Comparison of ENCODE assay signal across 10 cellular contexts in genomic region chr6:139296927-139297326, GRCh38. TPM values are rescaled to one million over a fixed set of nuclear protein-coding genes. Genes with fewer than 3 reads are reported as not detected.
DNase-seq lines count a peak whose midpoint lies in the region; ATAC-seq and TF ChIP-seq lines count a peak whose summit lies in the region.
"Had no signal": no experiment of that assay in that cellular context is flagged by ENCODE, and none has a peak within 500 bp of the region (broad histone marks: within the 10 kb centered on the region; RNA-seq: fewer than 3 reads in every experiment).

No MANE protein-coding gene starts in this region.

- no peak overlapping the region for H3K4me3 Mint-ChIP-seq in activated CD8-positive, alpha-beta T cell treated with anti-CD3 and anti-CD28 coated beads for 36 hours
- no peak overlapping the region for H3K4me3 Mint-ChIP-seq in activated CD8-positive, alpha-beta T cell treated with anti-CD3 and anti-CD28 coated beads, Interleukin-2, amount 10 ng/mL, durations not matched to agents 7 days and 5 days
- H3K4me3 Mint-ChIP-seq in stimulated activated naive B cell treated with anti-CD40 and anti-IgM and Interleukin-4, amounts not matched to agents 10 μg/mL and 1 μg/mL and 100 μg/mL, for 72 hours, result no peak overlapping the region
- H3K4me3 Mint-ChIP-seq: activated naive CD4-positive, alpha-beta T cell treated with anti-CD3 and anti-CD28 coated beads for 36 hours had no signal

- intact Hi-C loops in activated CD8-positive, alpha-beta T cell treated with anti-CD3 and anti-CD28 coated beads for 36 hours (cut with micrococcal nuclease), result no loop called here

- H3K27ac Mint-ChIP-seq in activated CD8-positive, alpha-beta T cell treated with anti-CD3 and anti-CD28 coated beads for 36 hours, result peak overlapping the region; percentile 30
- H3K27ac Mint-ChIP-seq in activated CD8-positive, alpha-beta T cell treated with anti-CD3 and anti-CD28 coated beads, Interleukin-2, amount 10 ng/mL, durations not matched to agents 7 days and 5 days, result no peak overlapping the region
- peak overlapping the region; percentile 39 for H3K27ac Mint-ChIP-seq in stimulated activated naive B cell treated with anti-CD40 and anti-IgM and Interleukin-4, amounts not matched to agents 10 μg/mL and 1 μg/mL and 100 μg/mL, for 72 hours
- H3K27ac Mint-ChIP-seq: activated naive CD4-positive, alpha-beta T cell treated with anti-CD3 and anti-CD28 coated beads for 36 hours had no signal

- peaks cover 2% of the 10 kb centered on the region for H3K36me3 Mint-ChIP-seq in activated CD8-positive, alpha-beta T cell treated with anti-CD3 and anti-CD28 coated beads for 36 hours (ENCODE audit: low read depth)
- H3K36me3 Mint-ChIP-seq in activated CD8-positive, alpha-beta T cell treated with anti-CD3 and anti-CD28 coated beads, Interleukin-2, amount 10 ng/mL, durations not matched to agents 7 days and 5 days (ENCODE audit: low read depth), result no peaks in the 10 kb centered on the region
- H3K36me3 Mint-ChIP-seq in stimulated activated naive B cell treated with anti-CD40 and anti-IgM and Interleukin-4, amounts not matched to agents 10 μg/mL and 1 μg/mL and 100 μg/mL, for 72 hours, result peaks cover 0 to 4% of the 10 kb centered on the region in 2 donors

- no peak for TF ChIP-seq CTCF in activated CD8-positive, alpha-beta T cell treated with anti-CD3 and anti-CD28 coated beads for 36 hours (IDR thresholded peaks at IDR 0.05)
- TF ChIP-seq CTCF in fibroblast of mammary gland (conservative IDR thresholded peaks at IDR 0.05; ENCODE audit: control insufficient read depth, insufficient read depth, low read depth, low read length), result no peak

- CTCF ChIA-PET in activated CD8-positive, alpha-beta T cell treated with anti-CD3 and anti-CD28 coated beads for 36 hours (lab: Charles Lee), result no interaction called here
- CTCF ChIA-PET in activated CD8-positive, alpha-beta T cell treated with anti-CD3 and anti-CD28 coated beads, Interleukin-2, amount 10 ng/mL, durations not matched to agents 7 days and 5 days (lab: Charles Lee), result interaction anchor here (0.8 to 1.5 kb wide), 3 partner anchors 27 to 306 kb away, joined by 3 to 4 read pairs (median 3); no protein-coding TSS in a partner anchor

- POLR2A ChIA-PET in activated CD8-positive, alpha-beta T cell treated with anti-CD3 and anti-CD28 coated beads for 36 hours (lab: Charles Lee), result no interaction called here
- POLR2A ChIA-PET in activated CD8-positive, alpha-beta T cell treated with anti-CD3 and anti-CD28 coated beads, Interleukin-2, amount 10 ng/mL, durations not matched to agents 7 days and 5 days (lab: Charles Lee), result no interaction called here

- ATAC-seq in activated CD8-positive, alpha-beta T cell treated with anti-CD3 and anti-CD28 coated beads for 36 hours, result no peak
- no peak for ATAC-seq in activated CD8-positive, alpha-beta T cell treated with anti-CD3 and anti-CD28 coated beads, Interleukin-2, amount 10 ng/mL, durations not matched to agents 7 days and 5 days
- no peak for ATAC-seq in stimulated activated naive B cell treated with anti-CD40 and anti-IgM and Interleukin-4, amounts not matched to agents 10 μg/mL and 1 μg/mL and 100 μg/mL, for 72 hours (replicated peaks)
- ATAC-seq in HG03571 (IDR thresholded peaks at IDR 0.05; ENCODE audit: unreplicated experiment) (no peak), GM18909 (IDR thresholded peaks at IDR 0.05; ENCODE audit: poor library complexity, unreplicated experiment) (no peak)
- ATAC-seq: A549 had no signal

- H3K4me1 Mint-ChIP-seq in activated CD8-positive, alpha-beta T cell treated with anti-CD3 and anti-CD28 coated beads for 36 hours (ENCODE audit: low read depth), result peaks cover 39% of the 10 kb centered on the region
- H3K4me1 Mint-ChIP-seq in activated CD8-positive, alpha-beta T cell treated with anti-CD3 and anti-CD28 coated beads, Interleukin-2, amount 10 ng/mL, durations not matched to agents 7 days and 5 days (ENCODE audit: low read depth), result peaks cover 25% of the 10 kb centered on the region
- H3K4me1 Mint-ChIP-seq in stimulated activated naive B cell treated with anti-CD40 and anti-IgM and Interleukin-4, amounts not matched to agents 10 μg/mL and 1 μg/mL and 100 μg/mL, for 72 hours, result peaks cover 32 to 51% of the 10 kb centered on the region in 2 donors

- H3K9me3 Mint-ChIP-seq in activated CD8-positive, alpha-beta T cell treated with anti-CD3 and anti-CD28 coated beads for 36 hours, result no peaks in the 10 kb centered on the region
- peaks cover 7% of the 10 kb centered on the region for H3K9me3 Mint-ChIP-seq in activated CD8-positive, alpha-beta T cell treated with anti-CD3 and anti-CD28 coated beads, Interleukin-2, amount 10 ng/mL, durations not matched to agents 7 days and 5 days (ENCODE audit: insufficient read depth)
- no peaks in the 10 kb centered on the region for H3K9me3 Mint-ChIP-seq in stimulated activated naive B cell treated with anti-CD40 and anti-IgM and Interleukin-4, amounts not matched to agents 10 μg/mL and 1 μg/mL and 100 μg/mL, for 72 hours
- H3K9me3 Mint-ChIP-seq: activated naive CD4-positive, alpha-beta T cell treated with anti-CD3 and anti-CD28 coated beads for 36 hours had no signal

- no peaks in the 10 kb centered on the region for H3K27me3 Mint-ChIP-seq in activated CD8-positive, alpha-beta T cell treated with anti-CD3 and anti-CD28 coated beads for 36 hours
- H3K27me3 Mint-ChIP-seq in activated CD8-positive, alpha-beta T cell treated with anti-CD3 and anti-CD28 coated beads, Interleukin-2, amount 10 ng/mL, durations not matched to agents 7 days and 5 days (ENCODE audit: low read depth), result no peaks in the 10 kb centered on the region
- no peaks in the 10 kb centered on the region for H3K27me3 Mint-ChIP-seq in stimulated activated naive B cell treated with anti-CD40 and anti-IgM and Interleukin-4, amounts not matched to agents 10 μg/mL and 1 μg/mL and 100 μg/mL, for 72 hours

- H3K4me3 ChIP-seq in fibroblast of mammary gland (ENCODE audit: control insufficient read depth, low read depth, low read length), result no peak overlapping the region
- H3K4me3 ChIP-seq: A549 had no signal

- DNase-seq in activated CD8-positive, alpha-beta T cell treated with anti-CD3 and anti-CD28 coated beads for 36 hours, result no peak
- DNase-seq in activated CD8-positive, alpha-beta T cell treated with anti-CD3 and anti-CD28 coated beads, Interleukin-2, amount 10 ng/mL, durations not matched to agents 7 days and 5 days, result no peak
- DNase-seq in SIG-M5 (lab: John Stamatoyannopoulos, UW) (peak; percentile 70), fibroblast of mammary gland (ENCODE audit: low read depth) (peak; percentile 84)
- no peak for DNase-seq in stimulated activated naive B cell treated with anti-CD40 and anti-IgM and Interleukin-4, amounts not matched to agents 10 μg/mL and 1 μg/mL and 100 μg/mL, for 72 hours
- DNase-seq in activated naive CD4-positive, alpha-beta T cell treated with Interleukin-2 at 50 U/mL for 16 hours, result no peak
- DNase-seq: activated naive CD4-positive, alpha-beta T cell treated with anti-CD3 and anti-CD28 coated beads for 36 hours had no signal

RNA-seq across cellular contexts. Expression of gene TXLNB, which starts 5.1 kb away (rescaled TPM):
- total RNA-seq in activated CD8-positive, alpha-beta T cell treated with anti-CD3 and anti-CD28 coated beads for 36 hours, result under 1 TPM; 0.11 to 0.22 TPM
- under 1 TPM; 0.37 to 0.65 TPM for total RNA-seq in activated CD8-positive, alpha-beta T cell treated with anti-CD3 and anti-CD28 coated beads, Interleukin-2, amount 10 ng/mL, durations not matched to agents 7 days and 5 days

Comparison
In these comparisons a context has a peak if more than half of its experiments do, and no peak if none do; other contexts are left out.
1. DNase-seq: peak in SIG-M5 (single experiment) and fibroblast of mammary gland (single experiment); none in activated CD8-positive, alpha-beta T cell treated with anti-CD3 and anti-CD28 coated beads for 36 hours (single experiment), activated CD8-positive, alpha-beta T cell treated with anti-CD3 and anti-CD28 coated beads, Interleukin-2, amount 10 ng/mL, durations not matched to agents 7 days and 5 days (single experiment), stimulated activated naive B cell treated with anti-CD40 and anti-IgM and Interleukin-4, amounts not matched to agents 10 μg/mL and 1 μg/mL and 100 μg/mL, for 72 hours (single experiment) and activated naive CD4-positive, alpha-beta T cell treated with Interleukin-2 at 50 U/mL for 16 hours (single experiment).